In the genomic region with DNA sequence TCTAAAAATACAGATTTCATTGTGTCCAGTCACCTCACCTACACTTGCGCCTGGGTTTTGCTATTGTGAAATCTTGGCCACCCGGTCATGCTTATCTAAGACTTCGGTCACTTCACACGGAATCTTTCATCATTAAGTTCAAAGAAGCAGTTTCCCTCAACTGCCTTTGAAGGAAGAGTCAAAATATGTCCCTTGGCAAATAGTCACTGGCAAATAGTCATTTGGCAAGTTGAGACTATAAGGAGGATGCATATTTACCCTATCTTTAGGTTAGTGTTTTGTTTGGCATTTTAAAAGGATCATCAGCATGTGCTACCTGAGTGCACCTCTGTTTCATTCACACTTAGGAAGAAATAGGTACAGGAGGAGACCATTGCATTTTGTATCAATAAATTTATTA, we compare ENCODE assay signal across 1 cellular context.
TF ChIP-seq lines count a peak whose summit lies in the region.

No MANE protein-coding gene starts in this region.

TF ChIP-seq in HepG2, 621 proteins besides CTCF, POLR2A, EP300 and RAD21 (continued from another document and continues in another):
- TF ChIP-seq, protein P1, sequence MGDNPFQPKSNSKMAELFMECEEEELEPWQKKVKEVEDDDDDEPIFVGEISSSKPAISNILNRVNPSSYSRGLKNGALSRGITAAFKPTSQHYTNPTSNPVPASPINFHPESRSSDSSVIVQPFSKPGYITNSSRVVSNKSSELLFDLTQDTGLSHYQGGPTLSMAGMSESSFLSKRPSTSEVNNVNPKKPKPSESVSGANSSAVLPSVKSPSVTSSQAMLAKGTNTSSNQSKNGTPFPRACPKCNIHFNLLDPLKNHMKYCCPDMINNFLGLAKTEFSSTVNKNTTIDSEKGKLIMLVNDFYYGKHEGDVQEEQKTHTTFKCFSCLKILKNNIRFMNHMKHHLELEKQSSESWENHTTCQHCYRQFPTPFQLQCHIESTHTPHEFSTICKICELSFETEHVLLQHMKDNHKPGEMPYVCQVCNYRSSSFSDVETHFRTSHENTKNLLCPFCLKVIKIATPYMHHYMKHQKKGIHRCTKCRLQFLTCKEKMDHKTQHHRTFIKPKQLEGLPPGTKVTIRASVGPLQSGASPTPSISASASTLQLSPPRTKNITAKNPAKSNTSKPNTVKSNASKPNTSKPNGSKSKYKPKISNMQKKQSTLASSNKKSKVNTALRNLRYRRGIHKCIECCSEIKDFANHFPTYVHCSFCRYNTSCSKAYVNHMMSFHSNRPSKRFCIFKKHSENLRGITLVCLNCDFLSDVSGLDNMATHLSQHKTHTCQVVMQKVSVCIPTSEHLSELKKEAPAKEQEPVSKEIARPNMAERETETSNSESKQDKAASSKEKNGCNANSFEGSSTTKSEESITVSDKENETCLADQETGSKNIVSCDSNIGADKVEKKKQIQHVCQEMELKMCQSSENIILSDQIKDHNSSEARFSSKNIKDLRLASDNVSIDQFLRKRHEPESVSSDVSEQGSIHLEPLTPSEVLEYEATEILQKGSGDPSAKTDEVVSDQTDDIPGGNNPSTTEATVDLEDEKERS (CRISPR knock-in tag; IDR thresholded peaks at IDR 0.05) = no peak; the same call in 1 of the 2 replicates
- TF ChIP-seq SMYD3 (CRISPR knock-in tag; IDR thresholded peaks at IDR 0.05) = no peak
- no peak for TF ChIP-seq ISX (CRISPR knock-in tag; conservative IDR thresholded peaks at IDR 0.05)
- TF ChIP-seq ZNF180 (CRISPR knock-in tag; IDR thresholded peaks at IDR 0.05; ENCODE audit: borderline replicate concordance, low read depth) = no peak
- TF ChIP-seq KLF16 (CRISPR knock-in tag; IDR thresholded peaks at IDR 0.05) = peak in 1 of 2 experiments; percentile 91; a peak in 2 of 4 replicates
- TF ChIP-seq ZFP62 (CRISPR knock-in tag; IDR thresholded peaks at IDR 0.05) = no peak
- TF ChIP-seq, protein P2, sequence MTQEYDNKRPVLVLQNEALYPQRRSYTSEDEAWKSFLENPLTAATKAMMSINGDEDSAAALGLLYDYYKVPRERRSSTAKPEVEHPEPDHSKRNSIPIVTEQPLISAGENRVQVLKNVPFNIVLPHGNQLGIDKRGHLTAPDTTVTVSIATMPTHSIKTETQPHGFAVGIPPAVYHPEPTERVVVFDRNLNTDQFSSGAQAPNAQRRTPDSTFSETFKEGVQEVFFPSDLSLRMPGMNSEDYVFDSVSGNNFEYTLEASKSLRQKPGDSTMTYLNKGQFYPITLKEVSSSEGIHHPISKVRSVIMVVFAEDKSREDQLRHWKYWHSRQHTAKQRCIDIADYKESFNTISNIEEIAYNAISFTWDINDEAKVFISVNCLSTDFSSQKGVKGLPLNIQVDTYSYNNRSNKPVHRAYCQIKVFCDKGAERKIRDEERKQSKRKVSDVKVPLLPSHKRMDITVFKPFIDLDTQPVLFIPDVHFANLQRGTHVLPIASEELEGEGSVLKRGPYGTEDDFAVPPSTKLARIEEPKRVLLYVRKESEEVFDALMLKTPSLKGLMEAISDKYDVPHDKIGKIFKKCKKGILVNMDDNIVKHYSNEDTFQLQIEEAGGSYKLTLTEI (CRISPR knock-in tag; conservative IDR thresholded peaks at IDR 0.05) = no peak
- TF ChIP-seq REL (CRISPR knock-in tag; conservative IDR thresholded peaks at IDR 0.05) = no peak
- TF ChIP-seq, protein P3, sequence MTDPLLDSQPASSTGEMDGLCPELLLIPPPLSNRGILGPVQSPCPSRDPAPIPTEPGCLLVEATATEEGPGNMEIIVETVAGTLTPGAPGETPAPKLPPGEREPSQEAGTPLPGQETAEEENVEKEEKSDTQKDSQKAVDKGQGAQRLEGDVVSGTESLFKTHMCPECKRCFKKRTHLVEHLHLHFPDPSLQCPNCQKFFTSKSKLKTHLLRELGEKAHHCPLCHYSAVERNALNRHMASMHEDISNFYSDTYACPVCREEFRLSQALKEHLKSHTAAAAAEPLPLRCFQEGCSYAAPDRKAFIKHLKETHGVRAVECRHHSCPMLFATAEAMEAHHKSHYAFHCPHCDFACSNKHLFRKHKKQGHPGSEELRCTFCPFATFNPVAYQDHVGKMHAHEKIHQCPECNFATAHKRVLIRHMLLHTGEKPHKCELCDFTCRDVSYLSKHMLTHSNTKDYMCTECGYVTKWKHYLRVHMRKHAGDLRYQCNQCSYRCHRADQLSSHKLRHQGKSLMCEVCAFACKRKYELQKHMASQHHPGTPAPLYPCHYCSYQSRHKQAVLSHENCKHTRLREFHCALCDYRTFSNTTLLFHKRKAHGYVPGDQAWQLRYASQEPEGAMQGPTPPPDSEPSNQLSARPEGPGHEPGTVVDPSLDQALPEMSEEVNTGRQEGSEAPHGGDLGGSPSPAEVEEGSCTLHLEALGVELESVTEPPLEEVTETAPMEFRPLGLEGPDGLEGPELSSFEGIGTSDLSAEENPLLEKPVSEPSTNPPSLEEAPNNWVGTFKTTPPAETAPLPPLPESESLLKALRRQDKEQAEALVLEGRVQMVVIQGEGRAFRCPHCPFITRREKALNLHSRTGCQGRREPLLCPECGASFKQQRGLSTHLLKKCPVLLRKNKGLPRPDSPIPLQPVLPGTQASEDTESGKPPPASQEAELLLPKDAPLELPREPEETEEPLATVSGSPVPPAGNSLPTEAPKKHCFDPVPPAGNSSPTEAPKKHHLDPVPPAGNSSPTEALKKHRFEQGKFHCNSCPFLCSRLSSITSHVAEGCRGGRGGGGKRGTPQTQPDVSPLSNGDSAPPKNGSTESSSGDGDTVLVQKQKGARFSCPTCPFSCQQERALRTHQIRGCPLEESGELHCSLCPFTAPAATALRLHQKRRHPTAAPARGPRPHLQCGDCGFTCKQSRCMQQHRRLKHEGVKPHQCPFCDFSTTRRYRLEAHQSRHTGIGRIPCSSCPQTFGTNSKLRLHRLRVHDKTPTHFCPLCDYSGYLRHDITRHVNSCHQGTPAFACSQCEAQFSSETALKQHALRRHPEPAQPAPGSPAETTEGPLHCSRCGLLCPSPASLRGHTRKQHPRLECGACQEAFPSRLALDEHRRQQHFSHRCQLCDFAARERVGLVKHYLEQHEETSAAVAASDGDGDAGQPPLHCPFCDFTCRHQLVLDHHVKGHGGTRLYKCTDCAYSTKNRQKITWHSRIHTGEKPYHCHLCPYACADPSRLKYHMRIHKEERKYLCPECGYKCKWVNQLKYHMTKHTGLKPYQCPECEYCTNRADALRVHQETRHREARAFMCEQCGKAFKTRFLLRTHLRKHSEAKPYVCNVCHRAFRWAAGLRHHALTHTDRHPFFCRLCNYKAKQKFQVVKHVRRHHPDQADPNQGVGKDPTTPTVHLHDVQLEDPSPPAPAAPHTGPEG (CRISPR knock-in tag; IDR thresholded peaks at IDR 0.05) = no peak; the same call in 1 of the 2 replicates
- TF ChIP-seq, protein P4, sequence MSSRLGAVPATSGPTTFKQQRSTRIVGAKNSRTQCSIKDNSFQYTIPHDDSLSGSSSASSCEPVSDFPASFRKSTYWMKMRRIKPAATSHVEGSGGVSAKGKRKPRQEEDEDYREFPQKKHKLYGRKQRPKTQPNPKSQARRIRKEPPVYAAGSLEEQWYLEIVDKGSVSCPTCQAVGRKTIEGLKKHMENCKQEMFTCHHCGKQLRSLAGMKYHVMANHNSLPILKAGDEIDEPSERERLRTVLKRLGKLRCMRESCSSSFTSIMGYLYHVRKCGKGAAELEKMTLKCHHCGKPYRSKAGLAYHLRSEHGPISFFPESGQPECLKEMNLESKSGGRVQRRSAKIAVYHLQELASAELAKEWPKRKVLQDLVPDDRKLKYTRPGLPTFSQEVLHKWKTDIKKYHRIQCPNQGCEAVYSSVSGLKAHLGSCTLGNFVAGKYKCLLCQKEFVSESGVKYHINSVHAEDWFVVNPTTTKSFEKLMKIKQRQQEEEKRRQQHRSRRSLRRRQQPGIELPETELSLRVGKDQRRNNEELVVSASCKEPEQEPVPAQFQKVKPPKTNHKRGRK (CRISPR knock-in tag; IDR thresholded peaks at IDR 0.05) = no peak
- TF ChIP-seq, protein P5, sequence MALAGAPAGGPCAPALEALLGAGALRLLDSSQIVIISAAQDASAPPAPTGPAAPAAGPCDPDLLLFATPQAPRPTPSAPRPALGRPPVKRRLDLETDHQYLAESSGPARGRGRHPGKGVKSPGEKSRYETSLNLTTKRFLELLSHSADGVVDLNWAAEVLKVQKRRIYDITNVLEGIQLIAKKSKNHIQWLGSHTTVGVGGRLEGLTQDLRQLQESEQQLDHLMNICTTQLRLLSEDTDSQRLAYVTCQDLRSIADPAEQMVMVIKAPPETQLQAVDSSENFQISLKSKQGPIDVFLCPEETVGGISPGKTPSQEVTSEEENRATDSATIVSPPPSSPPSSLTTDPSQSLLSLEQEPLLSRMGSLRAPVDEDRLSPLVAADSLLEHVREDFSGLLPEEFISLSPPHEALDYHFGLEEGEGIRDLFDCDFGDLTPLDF (CRISPR knock-in tag; IDR thresholded peaks at IDR 0.05) = no peak
- TF ChIP-seq TEAD2 (CRISPR knock-in tag; IDR thresholded peaks at IDR 0.05) = no peak
- no peak for TF ChIP-seq NR3C1 (CRISPR knock-in tag; IDR thresholded peaks at IDR 0.05)
- TF ChIP-seq POLR2AphosphoS5 (IDR thresholded peaks at IDR 0.05; ENCODE audit: low read depth, low read length) = no peak
- TF ChIP-seq, protein P6, sequence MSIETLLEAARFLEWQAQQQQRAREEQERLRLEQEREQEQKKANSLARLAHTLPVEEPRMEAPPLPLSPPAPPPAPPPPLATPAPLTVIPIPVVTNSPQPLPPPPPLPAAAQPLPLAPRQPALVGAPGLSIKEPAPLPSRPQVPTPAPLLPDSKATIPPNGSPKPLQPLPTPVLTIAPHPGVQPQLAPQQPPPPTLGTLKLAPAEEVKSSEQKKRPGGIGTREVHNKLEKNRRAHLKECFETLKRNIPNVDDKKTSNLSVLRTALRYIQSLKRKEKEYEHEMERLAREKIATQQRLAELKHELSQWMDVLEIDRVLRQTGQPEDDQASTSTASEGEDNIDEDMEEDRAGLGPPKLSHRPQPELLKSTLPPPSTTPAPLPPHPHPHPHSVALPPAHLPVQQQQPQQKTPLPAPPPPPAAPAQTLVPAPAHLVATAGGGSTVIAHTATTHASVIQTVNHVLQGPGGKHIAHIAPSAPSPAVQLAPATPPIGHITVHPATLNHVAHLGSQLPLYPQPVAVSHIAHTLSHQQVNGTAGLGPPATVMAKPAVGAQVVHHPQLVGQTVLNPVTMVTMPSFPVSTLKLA (IDR thresholded peaks at IDR 0.05) = no peak
- TF ChIP-seq KDM6A (CRISPR knock-in tag; IDR thresholded peaks at IDR 0.05; ENCODE audit: low read depth) = peak; percentile 91
- TF ChIP-seq, protein P7, sequence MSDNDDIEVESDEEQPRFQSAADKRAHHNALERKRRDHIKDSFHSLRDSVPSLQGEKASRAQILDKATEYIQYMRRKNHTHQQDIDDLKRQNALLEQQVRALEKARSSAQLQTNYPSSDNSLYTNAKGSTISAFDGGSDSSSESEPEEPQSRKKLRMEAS (IDR thresholded peaks at IDR 0.05) = peak; percentile 67
- no peak for TF ChIP-seq DNMT1 (CRISPR knock-in tag; IDR thresholded peaks at IDR 0.05)
- TF ChIP-seq TCF7 (IDR thresholded peaks at IDR 0.05; ENCODE audit: low read depth) = peak; percentile 100
- no peak for TF ChIP-seq RFXAP (CRISPR knock-in tag; IDR thresholded peaks at IDR 0.05; ENCODE audit: borderline replicate concordance)
- TF ChIP-seq, protein P8, sequence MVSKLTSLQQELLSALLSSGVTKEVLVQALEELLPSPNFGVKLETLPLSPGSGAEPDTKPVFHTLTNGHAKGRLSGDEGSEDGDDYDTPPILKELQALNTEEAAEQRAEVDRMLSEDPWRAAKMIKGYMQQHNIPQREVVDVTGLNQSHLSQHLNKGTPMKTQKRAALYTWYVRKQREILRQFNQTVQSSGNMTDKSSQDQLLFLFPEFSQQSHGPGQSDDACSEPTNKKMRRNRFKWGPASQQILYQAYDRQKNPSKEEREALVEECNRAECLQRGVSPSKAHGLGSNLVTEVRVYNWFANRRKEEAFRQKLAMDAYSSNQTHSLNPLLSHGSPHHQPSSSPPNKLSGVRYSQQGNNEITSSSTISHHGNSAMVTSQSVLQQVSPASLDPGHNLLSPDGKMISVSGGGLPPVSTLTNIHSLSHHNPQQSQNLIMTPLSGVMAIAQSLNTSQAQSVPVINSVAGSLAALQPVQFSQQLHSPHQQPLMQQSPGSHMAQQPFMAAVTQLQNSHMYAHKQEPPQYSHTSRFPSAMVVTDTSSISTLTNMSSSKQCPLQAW (CRISPR knock-in tag; IDR thresholded peaks at IDR 0.05) = no peak
- peak; percentile 97 for TF ChIP-seq TEAD3 (CRISPR knock-in tag; optimal IDR thresholded peaks at IDR 0.05; ENCODE audit: borderline replicate concordance)
- TF ChIP-seq AHR (CRISPR knock-in tag; IDR thresholded peaks at IDR 0.05) = peak; percentile 35; the same call in 1 of the 2 replicates
- no peak for TF ChIP-seq ZNF260 (CRISPR knock-in tag; IDR thresholded peaks at IDR 0.05; ENCODE audit: borderline replicate concordance, low read depth)
- TF ChIP-seq GTF3A (CRISPR knock-in tag; conservative IDR thresholded peaks at IDR 0.05) = 0 out of 2 replicates have a peak, but pooled peaks have one; percentile 74
- TF ChIP-seq FOXJ3 (CRISPR knock-in tag; IDR thresholded peaks at IDR 0.05; ENCODE audit: borderline replicate concordance) = peak; percentile 99
- TF ChIP-seq NFIB (CRISPR knock-in tag; IDR thresholded peaks at IDR 0.05; ENCODE audit: borderline replicate concordance) = no peak
- no peak for TF ChIP-seq SMAD9 (CRISPR knock-in tag; IDR thresholded peaks at IDR 0.05)
- TF ChIP-seq, protein P9, sequence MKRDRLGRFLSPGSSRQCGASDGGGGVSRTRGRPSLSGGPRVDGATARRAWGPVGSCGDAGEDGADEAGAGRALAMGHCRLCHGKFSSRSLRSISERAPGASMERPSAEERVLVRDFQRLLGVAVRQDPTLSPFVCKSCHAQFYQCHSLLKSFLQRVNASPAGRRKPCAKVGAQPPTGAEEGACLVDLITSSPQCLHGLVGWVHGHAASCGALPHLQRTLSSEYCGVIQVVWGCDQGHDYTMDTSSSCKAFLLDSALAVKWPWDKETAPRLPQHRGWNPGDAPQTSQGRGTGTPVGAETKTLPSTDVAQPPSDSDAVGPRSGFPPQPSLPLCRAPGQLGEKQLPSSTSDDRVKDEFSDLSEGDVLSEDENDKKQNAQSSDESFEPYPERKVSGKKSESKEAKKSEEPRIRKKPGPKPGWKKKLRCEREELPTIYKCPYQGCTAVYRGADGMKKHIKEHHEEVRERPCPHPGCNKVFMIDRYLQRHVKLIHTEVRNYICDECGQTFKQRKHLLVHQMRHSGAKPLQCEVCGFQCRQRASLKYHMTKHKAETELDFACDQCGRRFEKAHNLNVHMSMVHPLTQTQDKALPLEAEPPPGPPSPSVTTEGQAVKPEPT (CRISPR knock-in tag; IDR thresholded peaks at IDR 0.05; ENCODE audit: low read depth) = no peak
- TF ChIP-seq ZNF12 (CRISPR knock-in tag; IDR thresholded peaks at IDR 0.05) = peak; percentile 53
- no peak for TF ChIP-seq HNRNPUL1 (IDR thresholded peaks at IDR 0.05; ENCODE audit: low read depth, low read length)
- TF ChIP-seq KDM5A (IDR thresholded peaks at IDR 0.05; ENCODE audit: borderline replicate concordance, low read length) = no peak
- TF ChIP-seq ZNF382 (CRISPR knock-in tag; IDR thresholded peaks at IDR 0.05; ENCODE audit: borderline replicate concordance) = no peak
- no peak for TF ChIP-seq MAFG (CRISPR knock-in tag; IDR thresholded peaks at IDR 0.05)
- TF ChIP-seq HMGA1 (CRISPR knock-in tag; conservative IDR thresholded peaks at IDR 0.05) = no peak
- TF ChIP-seq ZFX (CRISPR knock-in tag; IDR thresholded peaks at IDR 0.05; ENCODE audit: low read depth) = no peak
- TF ChIP-seq ZNF460 (CRISPR knock-in tag; IDR thresholded peaks at IDR 0.05; ENCODE audit: borderline replicate concordance) = no peak; the same call in 1 of the 2 replicates
- TF ChIP-seq ZFP36L1 (CRISPR knock-in tag; IDR thresholded peaks at IDR 0.05) = no peak; the same call in 1 of the 2 replicates
